1 cellular context compared by ENCODE assay signal in the genomic region with DNA sequence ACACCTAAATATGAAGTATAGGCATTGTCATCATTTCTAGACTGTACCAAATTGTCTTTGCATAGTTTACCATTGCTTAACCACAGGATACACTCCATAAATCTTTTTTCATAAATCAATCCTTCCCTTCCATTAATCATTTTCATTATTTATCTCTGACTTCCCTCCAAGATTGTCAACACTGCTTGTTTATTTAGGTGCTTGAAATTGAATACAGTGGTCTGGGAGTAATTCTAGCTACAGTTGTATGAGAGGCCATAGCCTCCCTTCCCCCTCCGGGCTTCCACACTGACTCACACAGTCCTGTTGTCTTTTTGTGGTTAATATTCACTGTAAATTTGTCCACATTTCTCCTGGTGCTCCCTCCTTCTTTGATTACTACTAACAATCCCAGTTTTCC.
TF ChIP-seq lines count a peak whose summit lies in the region.

No MANE protein-coding gene starts in this region.

TF ChIP-seq in GM23338, 12 proteins besides CTCF, POLR2A, EP300 and RAD21 (continued from another document):
- TF ChIP-seq, protein P1, sequence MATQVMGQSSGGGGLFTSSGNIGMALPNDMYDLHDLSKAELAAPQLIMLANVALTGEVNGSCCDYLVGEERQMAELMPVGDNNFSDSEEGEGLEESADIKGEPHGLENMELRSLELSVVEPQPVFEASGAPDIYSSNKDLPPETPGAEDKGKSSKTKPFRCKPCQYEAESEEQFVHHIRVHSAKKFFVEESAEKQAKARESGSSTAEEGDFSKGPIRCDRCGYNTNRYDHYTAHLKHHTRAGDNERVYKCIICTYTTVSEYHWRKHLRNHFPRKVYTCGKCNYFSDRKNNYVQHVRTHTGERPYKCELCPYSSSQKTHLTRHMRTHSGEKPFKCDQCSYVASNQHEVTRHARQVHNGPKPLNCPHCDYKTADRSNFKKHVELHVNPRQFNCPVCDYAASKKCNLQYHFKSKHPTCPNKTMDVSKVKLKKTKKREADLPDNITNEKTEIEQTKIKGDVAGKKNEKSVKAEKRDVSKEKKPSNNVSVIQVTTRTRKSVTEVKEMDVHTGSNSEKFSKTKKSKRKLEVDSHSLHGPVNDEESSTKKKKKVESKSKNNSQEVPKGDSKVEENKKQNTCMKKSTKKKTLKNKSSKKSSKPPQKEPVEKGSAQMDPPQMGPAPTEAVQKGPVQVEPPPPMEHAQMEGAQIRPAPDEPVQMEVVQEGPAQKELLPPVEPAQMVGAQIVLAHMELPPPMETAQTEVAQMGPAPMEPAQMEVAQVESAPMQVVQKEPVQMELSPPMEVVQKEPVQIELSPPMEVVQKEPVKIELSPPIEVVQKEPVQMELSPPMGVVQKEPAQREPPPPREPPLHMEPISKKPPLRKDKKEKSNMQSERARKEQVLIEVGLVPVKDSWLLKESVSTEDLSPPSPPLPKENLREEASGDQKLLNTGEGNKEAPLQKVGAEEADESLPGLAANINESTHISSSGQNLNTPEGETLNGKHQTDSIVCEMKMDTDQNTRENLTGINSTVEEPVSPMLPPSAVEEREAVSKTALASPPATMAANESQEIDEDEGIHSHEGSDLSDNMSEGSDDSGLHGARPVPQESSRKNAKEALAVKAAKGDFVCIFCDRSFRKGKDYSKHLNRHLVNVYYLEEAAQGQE (IDR thresholded peaks at IDR 0.05; ENCODE audit: unreplicated experiment): no peak
- no peak for TF ChIP-seq NANOG (IDR thresholded peaks at IDR 0.05; ENCODE audit: borderline replicate concordance)
